In the genomic region with DNA sequence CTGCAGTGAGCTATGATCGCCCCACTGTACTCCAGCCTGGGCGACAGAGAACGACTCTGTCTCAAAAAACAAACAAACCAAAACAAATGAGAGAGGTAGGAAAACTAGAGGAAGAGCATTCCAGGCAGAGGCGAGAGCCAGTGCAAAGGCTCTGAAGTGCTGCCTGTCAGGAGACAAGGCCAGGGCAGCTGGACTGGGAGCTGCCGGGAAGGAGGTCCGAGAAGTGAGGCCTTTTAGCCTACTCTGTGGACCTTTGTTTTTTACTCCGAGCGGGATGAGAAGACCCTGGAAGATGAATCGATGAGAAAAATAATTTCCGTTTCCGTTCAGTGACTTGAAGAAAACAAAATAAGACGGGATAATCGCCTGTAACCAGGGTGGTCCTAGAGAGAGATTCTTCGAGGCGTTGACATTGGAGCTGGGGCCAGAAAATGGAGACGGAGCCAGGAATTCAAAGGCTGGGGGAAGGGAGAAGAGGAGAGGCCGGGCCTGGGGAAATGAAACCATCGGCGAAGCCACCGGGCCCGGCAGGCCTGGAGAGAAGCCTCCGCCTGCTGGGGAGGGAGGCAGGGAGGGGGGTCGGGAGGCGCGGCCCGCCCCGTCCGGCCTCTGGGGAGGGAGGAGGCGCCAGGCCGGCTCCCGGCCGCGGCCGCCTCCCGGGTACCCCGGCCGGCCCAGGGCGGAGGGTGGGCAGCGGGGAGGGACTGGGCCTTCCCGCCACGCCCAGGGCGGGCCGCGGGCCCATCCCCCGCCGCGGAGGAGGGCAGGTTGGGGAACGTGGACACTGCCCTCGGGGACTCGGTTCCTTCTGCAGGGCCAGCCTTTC, we compare ENCODE assay signal across 8 cellular contexts. TPM values are rescaled to one million over a fixed set of nuclear protein-coding genes. Genes with fewer than 3 reads are reported as not detected.
DNase-seq lines count a peak whose midpoint lies in the region; ATAC-seq, FAIRE-seq and TF ChIP-seq lines count a peak whose summit lies in the region.

No MANE protein-coding gene starts in this region.

- peak overlapping the region; percentile 99 for H3K27ac Mint-ChIP-seq in activated CD4-positive, alpha-beta T cell treated with anti-CD3 and anti-CD28 coated beads, Interleukin-2, amount 10 ng/mL, durations not matched to agents 7 days and 5 days

- in situ Hi-C loops in HepG2 (cut with HindIII; ENCODE audit: extremely low pct_ligation_motif_present, low pct_unique_long_range_greater_than_20kb), result no loop called here

- peak; percentile 59 to 81 for TF ChIP-seq POLR2A in HepG2 (IDR thresholded peaks at IDR 0.05; ENCODE audit: insufficient read depth in 1 of 2, low read depth in 2 of 2, low read length in 2 of 2)

- H3K36me3 Mint-ChIP-seq in activated CD4-positive, alpha-beta T cell treated with anti-CD3 and anti-CD28 coated beads, Interleukin-2, amount 10 ng/mL, durations not matched to agents 7 days and 5 days (ENCODE audit: low read depth), result no peaks in the 10 kb centered on the region

- under 1% methylated on average over 22 of the region's 50 CpGs for WGBS in HepG2 (ENCODE audit: low lambda C conversion rate)

- peak; percentile 67 for ATAC-seq in HG02885 (IDR thresholded peaks at IDR 0.05; ENCODE audit: poor library complexity, unreplicated experiment)
- ATAC-seq in HepG2, result peak; percentile 90
- no peak for ATAC-seq in HG03135 (IDR thresholded peaks at IDR 0.05; ENCODE audit: unreplicated experiment)

- POLR2A ChIA-PET in activated CD4-positive, alpha-beta T cell treated with anti-CD3 and anti-CD28 coated beads, Interleukin-2, amount 10 ng/mL, durations not matched to agents 7 days and 5 days (lab: Charles Lee), result no interaction called here
- POLR2A ChIA-PET in HepG2 (lab: Yijun Ruan, JAX), result interaction anchor here (0.7 to 4.7 kb wide), 12 partner anchors 8 to 202 kb away, joined by 3 to 60 read pairs (median 6); partner anchors contain the start of genes BLVRB, C19orf47, PLD3 and SERTAD1

- TF ChIP-seq EP300 in HepG2 (IDR thresholded peaks at IDR 0.05; ENCODE audit: low read depth in 2 of 2, low read length in 2 of 2) (no peak), HepG2 (CRISPR knock-in tag; IDR thresholded peaks at IDR 0.05; ENCODE audit: borderline replicate concordance) (no peak)

- H3K36me3 ChIP-seq in ES-I3 (ENCODE audit: insufficient read depth, low read length) (no peaks in the 10 kb centered on the region), HepG2 (replicated peaks in 1 of 2; ENCODE audit: control insufficient read depth in 1 of 2, insufficient read depth in 2 of 2, low read length in 2 of 2) (no peaks in the 10 kb centered on the region)

- BruUV-seq in HepG2 (replicated peaks; lab: Mats Ljungman, UMichigan), result TSS peak; percentile 100

- CTCF ChIA-PET in activated CD4-positive, alpha-beta T cell treated with anti-CD3 and anti-CD28 coated beads, Interleukin-2, amount 10 ng/mL, durations not matched to agents 7 days and 5 days (lab: Charles Lee), result interaction anchor here (0.8 to 1.9 kb wide), 5 partner anchors 8 to 31 kb away, joined by 3 to 11 read pairs (median 3); no protein-coding TSS in a partner anchor
- CTCF ChIA-PET in HepG2 (lab: Yijun Ruan, JAX; ENCODE audit: low intra/inter-chr PET ratio, low total read pairs), result no interaction called here

- 0 out of 2 replicates have a peak, but pooled peaks have one; percentile 11 for TF ChIP-seq RAD21 in HepG2 (CRISPR knock-in tag; IDR thresholded peaks at IDR 0.05)

- H3K27me3 Mint-ChIP-seq in activated CD4-positive, alpha-beta T cell treated with anti-CD3 and anti-CD28 coated beads, Interleukin-2, amount 10 ng/mL, durations not matched to agents 7 days and 5 days, result no peaks in the 10 kb centered on the region

- H3K9me3 ChIP-seq in ES-I3 (ENCODE audit: control insufficient read depth, insufficient read depth, low read length) (no peaks in the 10 kb centered on the region), HepG2 (ENCODE audit: low read length) (no peaks in the 10 kb centered on the region)

- DNase-seq in NCI-H460 (ENCODE audit: extremely low read depth, low read depth), result peak; percentile 86
- peak; percentile 66 for DNase-seq in activated CD4-positive, alpha-beta T cell treated with anti-CD3 and anti-CD28 coated beads, Interleukin-2, amount 10 ng/mL, durations not matched to agents 7 days and 5 days
- peak; percentile 47 to 84 (median 64) for DNase-seq in dorsolateral prefrontal cortex
- DNase-seq in HepG2 (ENCODE audit: low spot score), result peak; percentile 78
- DNase-seq in stimulated activated CD4-positive, alpha-beta T cell treated with anti-CD3 and anti-CD28 coated beads, Interleukin-2, amount 100 ng/mL, for 48 hours, result peak; percentile 36 to 43

- peak; percentile 83 for FAIRE-seq in HepG2 (lab: Jason Lieb, UNC)

- H2AFZ ChIP-seq in HepG2 (ENCODE audit: low read length), result peak overlapping the region; percentile 57

- H3K4me1 Mint-ChIP-seq in activated CD4-positive, alpha-beta T cell treated with anti-CD3 and anti-CD28 coated beads, Interleukin-2, amount 10 ng/mL, durations not matched to agents 7 days and 5 days, result peaks cover 14% of the 10 kb centered on the region

- H3K9ac ChIP-seq in ES-I3 (ENCODE audit: low read depth, low read length) (peak overlapping the region; percentile 69), HepG2 (ENCODE audit: insufficient read depth, low read depth, low read length) (peak overlapping the region; percentile 82)

- H3K79me2 ChIP-seq in HepG2 (ENCODE audit: insufficient read depth, low read length), result no peaks in the 10 kb centered on the region

- no peaks in the 10 kb centered on the region for H4K20me1 ChIP-seq in HepG2 (ENCODE audit: insufficient read depth, low read length)

- peak overlapping the region; percentile 27 to 73 (median 57) for H3K4me3 ChIP-seq in dorsolateral prefrontal cortex
- peak overlapping the region; percentile 51 to 72 (median 71) for H3K4me3 ChIP-seq in HepG2 (replicated peaks in 1 of 3; ENCODE audit: insufficient read depth in 1 of 3, low read depth in 2 of 3, low read length in 3 of 3)

- H3K4me3 Mint-ChIP-seq in activated CD4-positive, alpha-beta T cell treated with anti-CD3 and anti-CD28 coated beads, Interleukin-2, amount 10 ng/mL, durations not matched to agents 7 days and 5 days, result peak overlapping the region; percentile 81

- peak overlapping the region; percentile 87 to 99 (median 97) for H3K27ac ChIP-seq in dorsolateral prefrontal cortex
- peak overlapping the region; percentile 93 for H3K27ac ChIP-seq in HepG2 (ENCODE audit: extremely low read length, insufficient read depth, low read length)

- intact Hi-C loops in dorsolateral prefrontal cortex (cut with DNase I), result loop anchor here in 1 of 2 donors (1.0 kb wide), 1 partner anchor 8 kb away; the partner anchor contains the start of gene SERTAD1
- intact Hi-C loops in HepG2 (cut with micrococcal nuclease; ENCODE audit: unreplicated experiment), result loop anchor here (1.0 kb wide), 1 partner anchor 10 kb away; no protein-coding TSS in a partner anchor

- H3K4me1 ChIP-seq in ES-I3 (ENCODE audit: insufficient read depth, low read length) (peaks cover 5% of the 10 kb centered on the region; the same call in 1 of the 2 replicates), HepG2 (ENCODE audit: insufficient read depth, low read length) (peaks cover 40% of the 10 kb centered on the region)

- no peaks in the 10 kb centered on the region for H3K27me3 ChIP-seq in dorsolateral prefrontal cortex
- H3K27me3 ChIP-seq in HepG2 (ENCODE audit: control insufficient read depth in 1 of 2, insufficient read depth in 2 of 2, low read length in 2 of 2), result no peaks in the 10 kb centered on the region; a peak in 1 of 5 replicates

- TF ChIP-seq CTCF in dorsolateral prefrontal cortex (IDR thresholded peaks at IDR 0.05 in 54 of 56, conservative IDR thresholded peaks at IDR 0.05 in 2 of 56; ENCODE audit: low read depth in 1 of 56, partially characterized antibody in 56 of 56), result peak in 14 of 56 donors; percentile 2 to 42 (median 21)
- TF ChIP-seq CTCF in HepG2 (CRISPR knock-in tag; IDR thresholded peaks at IDR 0.05), result no peak

- H3K9me3 Mint-ChIP-seq in activated CD4-positive, alpha-beta T cell treated with anti-CD3 and anti-CD28 coated beads, Interleukin-2, amount 10 ng/mL, durations not matched to agents 7 days and 5 days, result no peaks in the 10 kb centered on the region

- H3K4me2 ChIP-seq in HepG2 (ENCODE audit: low read depth, low read length), result peak overlapping the region; percentile 83

RNA-seq across cellular contexts. Expression of gene SERTAD1, which starts 7.8 kb away (rescaled TPM):
- 6.3 TPM in 2 replicates for total RNA-seq in NCI-H460 (2014; rRNA removed; shearing (Covaris generic))
- 6.5 and 6.6 TPM in 2 replicates for polyA plus RNA-seq in NCI-H460 (2014; cell fraction: nucleus; rRNA removed)
- 1 to 10 TPM; 6.2 to 9.7 TPM for total RNA-seq in activated CD4-positive, alpha-beta T cell treated with anti-CD3 and anti-CD28 coated beads, Interleukin-2, amount 10 ng/mL, durations not matched to agents 7 days and 5 days
- total RNA-seq in dorsolateral prefrontal cortex (10 to 100 TPM in 13 of 120 experiments, 1 to 10 TPM in 107; 2.3 to 23.0 (median 5.5) TPM), HepG2 (2016; rRNA removed; fragmentation: Illumina TruSeq; extraction: Trizol) (4.3 and 4.7 TPM in 2 replicates)
- total RNA-seq in HepG2 (2016; cell fraction: cytosol; rRNA removed; fragmentation: Illumina TruSeq; extraction: Trizol; ENCODE audit: low read depth), result 1.8 and 2.1 TPM in 2 replicates
- 3.9 and 5.6 TPM in 2 replicates for total RNA-seq in HepG2 (2016; cell fraction: insoluble cytoplasmic fraction; rRNA removed; fragmentation: Illumina TruSeq; extraction: Trizol)
- total RNA-seq in HepG2 (2016; cell fraction: membrane; rRNA removed; fragmentation: Illumina TruSeq; extraction: Trizol), result 3.0 and 3.6 TPM in 2 replicates
- total RNA-seq in HepG2 (2016; cell fraction: nucleus; rRNA removed; fragmentation: Illumina TruSeq; extraction: Trizol), result 1.7 and 1.9 TPM in 2 replicates
- 4.5 and 5.0 TPM in 2 replicates for polyA plus RNA-seq in HepG2 (2011; rRNA removed)
- 5.0 and 7.0 TPM in 2 replicates for polyA plus RNA-seq in HepG2 (2011; cell fraction: cytosol; rRNA removed)
- 4.0 and 4.5 TPM in 2 replicates for polyA plus RNA-seq in HepG2 (2011; cell fraction: nucleus; rRNA removed)
- polyA plus RNA-seq in HepG2 (2012), result 1.4 and 1.9 TPM in 2 replicates
- polyA plus RNA-seq in HepG2 (2016; cell fraction: cytosol; fragmentation: Illumina TruSeq; extraction: Trizol; ENCODE audit: low read depth), result 0.94 and 1.1 TPM in 2 replicates
- 3.6 and 4.1 TPM in 2 replicates for polyA plus RNA-seq in HepG2 (2016; cell fraction: insoluble cytoplasmic fraction; fragmentation: Illumina TruSeq; extraction: Trizol; ENCODE audit: low read depth)
- polyA plus RNA-seq in HepG2 (2016; cell fraction: membrane; fragmentation: Illumina TruSeq; extraction: Trizol; ENCODE audit: low read depth), result 1.5 and 1.7 TPM in 2 replicates
- polyA plus RNA-seq in HepG2 (2016; cell fraction: nucleus; fragmentation: Illumina TruSeq; extraction: Trizol; ENCODE audit: insufficient read depth, low read depth), result 2.5 and 2.7 TPM in 2 replicates
- polyA minus RNA-seq in HepG2 (2011; rRNA and poly(A)+ RNA removed; ENCODE audit: low replicate concordance), result 2.7 and 5.6 TPM in 2 replicates
- 1.1 and 1.2 TPM in 2 replicates for polyA minus RNA-seq in HepG2 (2011; cell fraction: cytosol; rRNA and poly(A)+ RNA removed)
- 1.7 and 2.0 TPM in 2 replicates for polyA minus RNA-seq in HepG2 (2011; cell fraction: nucleus; rRNA and poly(A)+ RNA removed)

RNA-seq across cellular contexts. Expression of gene SERTAD3, which starts 10.5 kb away (rescaled TPM):
- total RNA-seq in NCI-H460 (2014; rRNA removed; shearing (Covaris generic)), result 12.3 and 17.3 TPM in 2 replicates
- 9.6 and 9.7 TPM in 2 replicates for polyA plus RNA-seq in NCI-H460 (2014; cell fraction: nucleus; rRNA removed)
- 10 to 100 TPM; 10.6 to 10.9 TPM for total RNA-seq in activated CD4-positive, alpha-beta T cell treated with anti-CD3 and anti-CD28 coated beads, Interleukin-2, amount 10 ng/mL, durations not matched to agents 7 days and 5 days
- total RNA-seq in dorsolateral prefrontal cortex, result 10 to 100 TPM in 59 of 120 experiments, 1 to 10 TPM in 61; 3.5 to 29.8 (median 9.8) TPM
- 16.9 and 17.8 TPM in 2 replicates for total RNA-seq in HepG2 (2016; rRNA removed; fragmentation: Illumina TruSeq; extraction: Trizol)
- total RNA-seq in HepG2 (2016; cell fraction: cytosol; rRNA removed; fragmentation: Illumina TruSeq; extraction: Trizol; ENCODE audit: low read depth), result 14.6 and 17.8 TPM in 2 replicates
- 14.8 and 17.5 TPM in 2 replicates for total RNA-seq in HepG2 (2016; cell fraction: insoluble cytoplasmic fraction; rRNA removed; fragmentation: Illumina TruSeq; extraction: Trizol)
- 22.0 and 25.4 TPM in 2 replicates for total RNA-seq in HepG2 (2016; cell fraction: membrane; rRNA removed; fragmentation: Illumina TruSeq; extraction: Trizol)
- 6.8 and 9.0 TPM in 2 replicates for total RNA-seq in HepG2 (2016; cell fraction: nucleus; rRNA removed; fragmentation: Illumina TruSeq; extraction: Trizol)
- polyA plus RNA-seq in HepG2 (2011; rRNA removed), result 9.5 and 9.6 TPM in 2 replicates
- 6.9 and 7.9 TPM in 2 replicates for polyA plus RNA-seq in HepG2 (2011; cell fraction: cytosol; rRNA removed)
- polyA plus RNA-seq in HepG2 (2011; cell fraction: nucleus; rRNA removed), result 5.9 and 6.5 TPM in 2 replicates
- 6.5 and 7.5 TPM in 2 replicates for polyA plus RNA-seq in HepG2 (2012)
- 3.8 and 4.4 TPM in 2 replicates for polyA plus RNA-seq in HepG2 (2016; cell fraction: cytosol; fragmentation: Illumina TruSeq; extraction: Trizol; ENCODE audit: low read depth)
- polyA plus RNA-seq in HepG2 (2016; cell fraction: insoluble cytoplasmic fraction; fragmentation: Illumina TruSeq; extraction: Trizol; ENCODE audit: low read depth), result 10.8 and 15.2 TPM in 2 replicates
- polyA plus RNA-seq in HepG2 (2016; cell fraction: membrane; fragmentation: Illumina TruSeq; extraction: Trizol; ENCODE audit: low read depth), result 7.3 and 9.1 TPM in 2 replicates
- 13.4 and 16.1 TPM in 2 replicates for polyA plus RNA-seq in HepG2 (2016; cell fraction: nucleus; fragmentation: Illumina TruSeq; extraction: Trizol; ENCODE audit: insufficient read depth, low read depth)
- polyA minus RNA-seq in HepG2 (2011; rRNA and poly(A)+ RNA removed; ENCODE audit: low replicate concordance), result 19.2 and 19.5 TPM in 2 replicates
- 10.9 and 15.7 TPM in 2 replicates for polyA minus RNA-seq in HepG2 (2011; cell fraction: cytosol; rRNA and poly(A)+ RNA removed)
- polyA minus RNA-seq in HepG2 (2011; cell fraction: nucleus; rRNA and poly(A)+ RNA removed), result 5.1 and 5.8 TPM in 2 replicates

RNA-seq across cellular contexts. Expression of gene PRX, which starts 20.4 kb away (rescaled TPM):
- total RNA-seq in NCI-H460 (2014; rRNA removed; shearing (Covaris generic)), result 2.3 and 2.6 TPM in 2 replicates
- 1.2 and 1.9 TPM in 2 replicates for polyA plus RNA-seq in NCI-H460 (2014; cell fraction: nucleus; rRNA removed)
- under 1 TPM; 0.75 to 0.94 TPM for total RNA-seq in activated CD4-positive, alpha-beta T cell treated with anti-CD3 and anti-CD28 coated beads, Interleukin-2, amount 10 ng/mL, durations not matched to agents 7 days and 5 days
- total RNA-seq in dorsolateral prefrontal cortex (10 to 100 TPM in 4 of 120 experiments, 1 to 10 TPM in 116; 1.7 to 19.0 (median 5.1) TPM), HepG2 (2016; rRNA removed; fragmentation: Illumina TruSeq; extraction: Trizol) (0.46 and 0.66 TPM in 2 replicates)
- not detected in 2 replicates for total RNA-seq in HepG2 (2016; cell fraction: cytosol; rRNA removed; fragmentation: Illumina TruSeq; extraction: Trizol; ENCODE audit: low read depth)
- 0.39 and 0.78 TPM in 2 replicates for total RNA-seq in HepG2 (2016; cell fraction: insoluble cytoplasmic fraction; rRNA removed; fragmentation: Illumina TruSeq; extraction: Trizol)
- total RNA-seq in HepG2 (2016; cell fraction: membrane; rRNA removed; fragmentation: Illumina TruSeq; extraction: Trizol), result 0.03 and 0.12 TPM in 2 replicates
- 0.38 and 0.40 TPM in 2 replicates for total RNA-seq in HepG2 (2016; cell fraction: nucleus; rRNA removed; fragmentation: Illumina TruSeq; extraction: Trizol)
- polyA plus RNA-seq in HepG2 (2011; rRNA removed), result 0.66 and 0.99 TPM in 2 replicates
- 0.79 and 0.94 TPM in 2 replicates for polyA plus RNA-seq in HepG2 (2011; cell fraction: cytosol; rRNA removed)
- polyA plus RNA-seq in HepG2 (2011; cell fraction: nucleus; rRNA removed), result 0.76 and 0.99 TPM in 2 replicates
- 0.85 and 1.1 TPM in 2 replicates for polyA plus RNA-seq in HepG2 (2012)
- polyA plus RNA-seq in HepG2 (2016; cell fraction: cytosol; fragmentation: Illumina TruSeq; extraction: Trizol; ENCODE audit: low read depth), result not detected in 2 replicates
- 0.25 and 0.53 TPM in 2 replicates for polyA plus RNA-seq in HepG2 (2016; cell fraction: insoluble cytoplasmic fraction; fragmentation: Illumina TruSeq; extraction: Trizol; ENCODE audit: low read depth)
- 0.03 and 0.06 TPM in 2 replicates for polyA plus RNA-seq in HepG2 (2016; cell fraction: membrane; fragmentation: Illumina TruSeq; extraction: Trizol; ENCODE audit: low read depth)
- polyA plus RNA-seq in HepG2 (2016; cell fraction: nucleus; fragmentation: Illumina TruSeq; extraction: Trizol; ENCODE audit: insufficient read depth, low read depth), result 1.1 TPM in 2 replicates
- 0.51 and 1.1 TPM in 2 replicates for polyA minus RNA-seq in HepG2 (2011; rRNA and poly(A)+ RNA removed; ENCODE audit: low replicate concordance)
- 0.53 and 0.89 TPM in 2 replicates for polyA minus RNA-seq in HepG2 (2011; cell fraction: cytosol; rRNA and poly(A)+ RNA removed)
- 0.52 and 0.62 TPM in 2 replicates for polyA minus RNA-seq in HepG2 (2011; cell fraction: nucleus; rRNA and poly(A)+ RNA removed)

RNA-seq across cellular contexts. Expression of gene BLVRB, which starts 31.9 kb away (rescaled TPM):
- total RNA-seq in NCI-H460 (2014; rRNA removed; shearing (Covaris generic)), result 181 and 210 TPM in 2 replicates
- 278 and 371 TPM in 2 replicates for polyA plus RNA-seq in NCI-H460 (2014; cell fraction: nucleus; rRNA removed)
- total RNA-seq in activated CD4-positive, alpha-beta T cell treated with anti-CD3 and anti-CD28 coated beads, Interleukin-2, amount 10 ng/mL, durations not matched to agents 7 days and 5 days, result 10 to 100 TPM; 18.5 to 20.0 TPM
- total RNA-seq in dorsolateral prefrontal cortex (10 to 100 TPM; 22.5 to 59.4 (median 36.1) TPM), HepG2 (2016; rRNA removed; fragmentation: Illumina TruSeq; extraction: Trizol) (25.9 and 32.7 TPM in 2 replicates)
- 8.2 and 10.9 TPM in 2 replicates for total RNA-seq in HepG2 (2016; cell fraction: cytosol; rRNA removed; fragmentation: Illumina TruSeq; extraction: Trizol; ENCODE audit: low read depth)
- 28.3 and 39.1 TPM in 2 replicates for total RNA-seq in HepG2 (2016; cell fraction: insoluble cytoplasmic fraction; rRNA removed; fragmentation: Illumina TruSeq; extraction: Trizol)
- total RNA-seq in HepG2 (2016; cell fraction: membrane; rRNA removed; fragmentation: Illumina TruSeq; extraction: Trizol), result 7.6 and 7.9 TPM in 2 replicates
- 9.9 and 11.1 TPM in 2 replicates for total RNA-seq in HepG2 (2016; cell fraction: nucleus; rRNA removed; fragmentation: Illumina TruSeq; extraction: Trizol)
- 51.4 and 75.9 TPM in 2 replicates for polyA plus RNA-seq in HepG2 (2011; rRNA removed)
- 66.0 and 107 TPM in 2 replicates for polyA plus RNA-seq in HepG2 (2011; cell fraction: cytosol; rRNA removed)
- polyA plus RNA-seq in HepG2 (2011; cell fraction: nucleus; rRNA removed), result 44.9 and 46.6 TPM in 2 replicates
- 39.5 and 39.8 TPM in 2 replicates for polyA plus RNA-seq in HepG2 (2012)
- 10.5 and 11.4 TPM in 2 replicates for polyA plus RNA-seq in HepG2 (2016; cell fraction: cytosol; fragmentation: Illumina TruSeq; extraction: Trizol; ENCODE audit: low read depth)
- polyA plus RNA-seq in HepG2 (2016; cell fraction: insoluble cytoplasmic fraction; fragmentation: Illumina TruSeq; extraction: Trizol; ENCODE audit: low read depth), result 31.5 and 40.3 TPM in 2 replicates
- polyA plus RNA-seq in HepG2 (2016; cell fraction: membrane; fragmentation: Illumina TruSeq; extraction: Trizol; ENCODE audit: low read depth), result 6.6 and 8.8 TPM in 2 replicates
- 18.0 and 18.8 TPM in 2 replicates for polyA plus RNA-seq in HepG2 (2016; cell fraction: nucleus; fragmentation: Illumina TruSeq; extraction: Trizol; ENCODE audit: insufficient read depth, low read depth)
- polyA minus RNA-seq in HepG2 (2011; rRNA and poly(A)+ RNA removed; ENCODE audit: low replicate concordance), result 42.8 and 149 TPM in 2 replicates
- 28.8 and 32.2 TPM in 2 replicates for polyA minus RNA-seq in HepG2 (2011; cell fraction: cytosol; rRNA and poly(A)+ RNA removed)
- polyA minus RNA-seq in HepG2 (2011; cell fraction: nucleus; rRNA and poly(A)+ RNA removed), result 6.0 and 10.4 TPM in 2 replicates

RNA-seq across cellular contexts. Expression of gene SPTBN4, which starts 33.2 kb away (rescaled TPM):
- 0.82 and 2.8 TPM in 2 replicates for total RNA-seq in NCI-H460 (2014; rRNA removed; shearing (Covaris generic))
- 0.88 and 2.5 TPM in 2 replicates for polyA plus RNA-seq in NCI-H460 (2014; cell fraction: nucleus; rRNA removed)
- under 1 TPM; 0.23 to 0.50 TPM for total RNA-seq in activated CD4-positive, alpha-beta T cell treated with anti-CD3 and anti-CD28 coated beads, Interleukin-2, amount 10 ng/mL, durations not matched to agents 7 days and 5 days
- total RNA-seq in dorsolateral prefrontal cortex (100 to 1,000 TPM in 111 of 120 experiments, 10 to 100 TPM in 9; 43.7 to 217 (median 146) TPM), HepG2 (2016; rRNA removed; fragmentation: Illumina TruSeq; extraction: Trizol) (0.11 TPM in 1 of 2 replicates, not detected in the other)
- not detected in 2 replicates for total RNA-seq in HepG2 (2016; cell fraction: cytosol; rRNA removed; fragmentation: Illumina TruSeq; extraction: Trizol; ENCODE audit: low read depth)
- total RNA-seq in HepG2 (2016; cell fraction: insoluble cytoplasmic fraction; rRNA removed; fragmentation: Illumina TruSeq; extraction: Trizol), result not detected in 2 replicates
- not detected in 2 replicates for total RNA-seq in HepG2 (2016; cell fraction: membrane; rRNA removed; fragmentation: Illumina TruSeq; extraction: Trizol)
- total RNA-seq in HepG2 (2016; cell fraction: nucleus; rRNA removed; fragmentation: Illumina TruSeq; extraction: Trizol), result not detected in 2 replicates
- polyA plus RNA-seq in HepG2 (2011; rRNA removed), result 0.08 and 0.11 TPM in 2 replicates
- 0.04 and 0.11 TPM in 2 replicates for polyA plus RNA-seq in HepG2 (2011; cell fraction: cytosol; rRNA removed)
- 0.26 and 0.29 TPM in 2 replicates for polyA plus RNA-seq in HepG2 (2011; cell fraction: nucleus; rRNA removed)
- polyA plus RNA-seq in HepG2 (2012), result 0.11 TPM in 2 replicates
- not detected in 2 replicates for polyA plus RNA-seq in HepG2 (2016; cell fraction: cytosol; fragmentation: Illumina TruSeq; extraction: Trizol; ENCODE audit: low read depth)
- polyA plus RNA-seq in HepG2 (2016; cell fraction: insoluble cytoplasmic fraction; fragmentation: Illumina TruSeq; extraction: Trizol; ENCODE audit: low read depth), result not detected in 2 replicates
- not detected in 2 replicates for polyA plus RNA-seq in HepG2 (2016; cell fraction: membrane; fragmentation: Illumina TruSeq; extraction: Trizol; ENCODE audit: low read depth)
- polyA plus RNA-seq in HepG2 (2016; cell fraction: nucleus; fragmentation: Illumina TruSeq; extraction: Trizol; ENCODE audit: insufficient read depth, low read depth), result not detected in 2 replicates
- 0.30 and 1.5 TPM in 2 replicates for polyA minus RNA-seq in HepG2 (2011; rRNA and poly(A)+ RNA removed; ENCODE audit: low replicate concordance)
- not detected in 2 replicates for polyA minus RNA-seq in HepG2 (2011; cell fraction: cytosol; rRNA and poly(A)+ RNA removed)
- polyA minus RNA-seq in HepG2 (2011; cell fraction: nucleus; rRNA and poly(A)+ RNA removed), result not detected in 2 replicates
